9 cellular contexts compared by ENCODE assay signal in the genomic region with DNA sequence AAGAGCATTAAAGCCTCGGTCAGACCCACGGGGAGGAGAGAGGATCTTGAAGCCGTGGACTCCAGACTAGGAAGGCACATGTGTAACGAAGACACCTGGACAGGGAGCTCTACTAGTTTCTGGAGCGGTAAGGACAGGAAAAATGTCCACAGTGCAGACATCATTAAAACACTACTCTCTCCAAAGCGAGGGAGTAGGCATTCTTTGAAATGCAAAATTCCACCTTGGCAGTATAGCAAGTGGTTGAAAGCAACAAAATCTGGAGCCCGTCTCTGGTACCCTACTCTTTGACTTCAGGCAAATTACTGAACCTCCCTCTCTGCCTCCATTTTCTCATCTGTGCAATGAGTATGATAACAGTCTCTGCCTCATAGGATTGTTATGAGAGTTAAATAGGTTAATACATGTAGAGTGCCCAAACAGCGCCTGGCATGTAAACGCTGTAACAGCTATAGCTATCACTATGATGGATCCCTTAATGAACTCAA. TPM values are rescaled to one million over a fixed set of nuclear protein-coding genes. Genes with fewer than 3 reads are reported as not detected.
A peak's percentile ranks its signal among the peaks of the same experiment; 100 is the strongest.
DNase-seq lines count a peak whose midpoint lies in the region; ATAC-seq, FAIRE-seq and TF ChIP-seq lines count a peak whose summit lies in the region.
"Had no signal": no experiment of that assay in that cellular context is flagged by ENCODE, and none has a peak within 500 bp of the region (broad histone marks: within the 10 kb centered on the region; RNA-seq: fewer than 3 reads in every experiment).

No MANE protein-coding gene starts in this region.

- H3K4me3 Mint-ChIP-seq in IgD-negative memory B cell = peak overlapping the region; percentile 81 to 94 (median 88)
- H3K4me3 Mint-ChIP-seq in endodermal cell = peak overlapping the region; percentile 63
- peak overlapping the region; percentile 56 for H3K4me3 Mint-ChIP-seq in neural crest cell

- H3K27ac Mint-ChIP-seq in IgD-negative memory B cell (no peak overlapping the region), endodermal cell (peak overlapping the region; percentile 78), neural crest cell (ENCODE audit: unreplicated experiment) (peak overlapping the region; percentile 70)

- H3K27me3 Mint-ChIP-seq in IgD-negative memory B cell (peaks cover 1% of the 10 kb centered on the region), endodermal cell (ENCODE audit: insufficient read depth) (peaks cover 9% of the 10 kb centered on the region), neural crest cell (ENCODE audit: low read depth) (peaks cover 32% of the 10 kb centered on the region)

- H3K9me3 ChIP-seq in BLaER1 (no peaks in the 10 kb centered on the region), endodermal cell (ENCODE audit: control insufficient read depth, low read length) (no peaks in the 10 kb centered on the region)

- TF ChIP-seq CTCF in endodermal cell (conservative IDR thresholded peaks at IDR 0.05) (no peak), neural crest cell (conservative IDR thresholded peaks at IDR 0.05) (no peak)

- H3K4me1 ChIP-seq in BLaER1 = peaks cover 37% of the 10 kb centered on the region
- no peaks in the 10 kb centered on the region for H3K4me1 ChIP-seq in endodermal cell (ENCODE audit: control insufficient read depth, insufficient read depth, low read length)

- no peak for TF ChIP-seq POLR2A in GM12892 (IDR thresholded peaks at IDR 0.05; ENCODE audit: low read depth, low read length)

- H3K36me3 Mint-ChIP-seq in IgD-negative memory B cell (no peaks in the 10 kb centered on the region), endodermal cell (ENCODE audit: low read depth) (no peaks in the 10 kb centered on the region), neural crest cell (ENCODE audit: low read depth) (no peaks in the 10 kb centered on the region)

- 41 to 53% methylated on average over 7 to 9 of the region's 9 CpGs for WGBS in endodermal cell (ENCODE audit: insufficient coverage in 1 of 2, insufficient read length in 1 of 2), 2 experiments

- no peak for ATAC-seq in HG02571 (IDR thresholded peaks at IDR 0.05; ENCODE audit: unreplicated experiment)
- ATAC-seq in GM19463 (IDR thresholded peaks at IDR 0.05; ENCODE audit: unreplicated experiment) = no peak

- H3K27me3 ChIP-seq in BLaER1 = no peaks in the 10 kb centered on the region
- H3K27me3 ChIP-seq in endodermal cell (ENCODE audit: control insufficient read depth, insufficient read depth, low read length, poor library complexity, severe bottlenecking) = peaks cover 13% of the 10 kb centered on the region

- H3K4me2 ChIP-seq in BLaER1 = peak overlapping the region; percentile 96

- FAIRE-seq in GM12892 (lab: Jason Lieb, UNC) = no peak

- peak overlapping the region; percentile 28; the same call in 1 of the 2 replicates for H3K9ac ChIP-seq in BLaER1
- H3K9ac ChIP-seq in endodermal cell (ENCODE audit: extremely low read depth, low read length, poor library complexity, severe bottlenecking) = no peak overlapping the region

- no peak for DNase-seq in endodermal cell
- no peak for DNase-seq in neural crest cell (ENCODE audit: low read depth, low spot score)
- no peak for DNase-seq in GM12892 (ENCODE audit: insufficient read length)
- DNase-seq in activated gamma-delta T cell (lab: John Stamatoyannopoulos, UW) = no peak
- DNase-seq: NCI-H226 had no signal

- H3K36me3 ChIP-seq in BLaER1 = no peaks in the 10 kb centered on the region
- no peaks in the 10 kb centered on the region for H3K36me3 ChIP-seq in endodermal cell (ENCODE audit: control insufficient read depth, insufficient read depth, low read length)

- H3K27ac ChIP-seq in BLaER1 (no peak overlapping the region), endodermal cell (ENCODE audit: low read depth, low read length) (no peak overlapping the region)

- H3K4me1 Mint-ChIP-seq in IgD-negative memory B cell (peaks cover 22 to 31% (median 23%) of the 10 kb centered on the region in 3 donors), endodermal cell (peaks cover 7% of the 10 kb centered on the region), neural crest cell (peaks cover 5% of the 10 kb centered on the region)

- H3K4me3 ChIP-seq in BLaER1 = peak overlapping the region; percentile 67
- H3K4me3 ChIP-seq in endodermal cell (ENCODE audit: low read length) = peak overlapping the region; percentile 77

- H4K20me1 ChIP-seq in BLaER1 = peaks cover 12% of the 10 kb centered on the region; the same call in 1 of the 2 replicates

- H3K9me3 Mint-ChIP-seq in IgD-negative memory B cell = peaks cover 0 to 1% (median 0%) of the 10 kb centered on the region in 3 donors
- no peaks in the 10 kb centered on the region for H3K9me3 Mint-ChIP-seq in endodermal cell
- no peaks in the 10 kb centered on the region for H3K9me3 Mint-ChIP-seq in neural crest cell

RNA-seq across cellular contexts. Expression of a gene that starts 0.4 kb away (rescaled TPM):
- 2.9 TPM for polyA plus RNA-seq in IgD-negative memory B cell
- total RNA-seq in endodermal cell (10 to 100 TPM; 13.4 to 19.3 TPM), neural crest cell (2.0 and 2.6 TPM in 2 replicates)
- polyA plus RNA-seq in endodermal cell (2013, experiment 1 of 2) = 8.9 TPM
- polyA plus RNA-seq in endodermal cell (2013, experiment 2 of 2) = 8.4 TPM
- polyA plus RNA-seq in GM12892 (2012; ENCODE audit: missing spikeins) = 12.8 TPM

RNA-seq across cellular contexts. Expression of a gene that starts 11.0 kb away (rescaled TPM):
- not detected for polyA plus RNA-seq in IgD-negative memory B cell
- total RNA-seq in endodermal cell (not detected), neural crest cell (0.37 TPM in 1 of 2 replicates, not detected in the other)
- polyA plus RNA-seq in endodermal cell (2013, experiment 1 of 2) = not detected
- polyA plus RNA-seq in endodermal cell (2013, experiment 2 of 2) = not detected
- not detected for polyA plus RNA-seq in GM12892 (2012; ENCODE audit: missing spikeins)

Comparison
In these comparisons a context has a peak if more than half of its experiments do, and no peak if none do; other contexts are left out.
1. H3K27ac Mint-ChIP-seq: peak in endodermal cell (single experiment) and neural crest cell (single experiment); none in IgD-negative memory B cell (0 of 3).
2. Peak in every context shown above with its lines, with median percentiles within 50 percentile points of each other: H3K4me3 Mint-ChIP-seq.